Comparison of ENCODE assay signal across 16 cellular contexts in the genomic region with DNA sequence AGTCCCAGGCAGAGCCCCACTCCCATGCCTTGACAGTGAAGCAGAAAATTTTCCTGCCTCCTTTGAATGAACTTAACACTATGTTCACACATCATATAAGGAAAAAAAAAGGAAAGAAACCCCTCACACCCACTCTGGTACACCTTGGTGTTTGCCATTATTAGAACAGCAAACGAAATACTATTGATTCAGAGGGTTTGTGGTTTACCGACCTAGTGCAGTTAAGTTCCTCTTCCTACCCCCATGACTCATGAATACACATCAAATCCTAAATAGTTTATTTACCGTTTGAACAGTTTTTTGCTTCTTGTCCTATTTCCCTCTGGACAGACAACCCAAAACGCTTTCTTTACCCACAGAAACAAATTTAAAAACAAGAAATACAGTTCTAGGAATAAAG.
DNase-seq lines count a peak whose midpoint lies in the region; ATAC-seq, FAIRE-seq and TF ChIP-seq lines count a peak whose summit lies in the region.
"Had no signal": no experiment of that assay in that cellular context is flagged by ENCODE, and none has a peak within 500 bp of the region (broad histone marks: within the 10 kb centered on the region; RNA-seq: fewer than 3 reads in every experiment).

No MANE protein-coding gene starts in this region.

- no peaks in the 10 kb centered on the region for H3K4me1 Mint-ChIP-seq in glutamatergic neuron (ENCODE audit: low read depth, unreplicated experiment)
- H3K4me1 Mint-ChIP-seq: activated CD8-positive, alpha-beta memory T cell treated with anti-CD3 and anti-CD28 coated beads, Interleukin-2, amount 10 ng/mL, durations not matched to agents 7 days and 5 days had no signal

- no peaks in the 10 kb centered on the region for H3K36me3 Mint-ChIP-seq in glutamatergic neuron (ENCODE audit: unreplicated experiment)
- H3K36me3 Mint-ChIP-seq: activated CD8-positive, alpha-beta memory T cell treated with anti-CD3 and anti-CD28 coated beads, Interleukin-2, amount 10 ng/mL, durations not matched to agents 7 days and 5 days; activated naive CD4-positive, alpha-beta T cell treated with anti-CD3 and anti-CD28 coated beads, Interleukin-2, amount 50 U/mL, for 72 hours had no signal

- H3K4me3 ChIP-seq in bronchial epithelial cell (ENCODE audit: low read depth, low read length) (no peak overlapping the region), left ventricle myocardium inferior (no peak overlapping the region)
- H3K4me3 ChIP-seq: vagina had no signal

- H3K27me3 ChIP-seq in bronchial epithelial cell (ENCODE audit: control insufficient read depth, insufficient read depth, low read length) (no peaks in the 10 kb centered on the region), left ventricle myocardium inferior (ENCODE audit: low read depth) (peaks cover 72% of the 10 kb centered on the region)
- H3K27me3 ChIP-seq: vagina had no signal

- TF ChIP-seq CTCF in bronchial epithelial cell (IDR thresholded peaks at IDR 0.05; ENCODE audit: insufficient read depth, low read length, severe bottlenecking) (no peak), glutamatergic neuron (IDR thresholded peaks at IDR 0.05; ENCODE audit: partially characterized antibody, unreplicated experiment) (no peak), left ventricle myocardium inferior (IDR thresholded peaks at IDR 0.05; ENCODE audit: borderline replicate concordance) (no peak)

- peaks cover 2% of the 10 kb centered on the region for H3K9me3 Mint-ChIP-seq in glutamatergic neuron (ENCODE audit: unreplicated experiment)
- H3K9me3 Mint-ChIP-seq: activated naive CD4-positive, alpha-beta T cell treated with anti-CD3 and anti-CD28 coated beads, Interleukin-2, amount 50 U/mL, for 72 hours had no signal

- H3K4me1 ChIP-seq in left ventricle myocardium inferior, result no peaks in the 10 kb centered on the region
- H3K4me1 ChIP-seq: vagina had no signal

- H3K4me3 Mint-ChIP-seq in glutamatergic neuron (ENCODE audit: unreplicated experiment), result no peak overlapping the region
- H3K4me3 Mint-ChIP-seq: activated CD8-positive, alpha-beta memory T cell treated with anti-CD3 and anti-CD28 coated beads, Interleukin-2, amount 10 ng/mL, durations not matched to agents 7 days and 5 days had no signal

- H3K36me3 ChIP-seq in bronchial epithelial cell (ENCODE audit: control insufficient read depth, insufficient read depth, low read length), result no peaks in the 10 kb centered on the region
- no peaks in the 10 kb centered on the region for H3K36me3 ChIP-seq in left ventricle myocardium inferior
- H3K36me3 ChIP-seq: vagina had no signal

- peak; percentile 57 for ATAC-seq in HG03060 (IDR thresholded peaks at IDR 0.05; ENCODE audit: low read depth, unreplicated experiment)
- ATAC-seq: activated CD8-positive, alpha-beta memory T cell treated with anti-CD3 and anti-CD28 coated beads, Interleukin-2, amount 10 ng/mL, durations not matched to agents 7 days and 5 days; activated naive CD4-positive, alpha-beta T cell treated with anti-CD3 and anti-CD28 coated beads, Interleukin-2, amount 50 U/mL, for 72 hours had no signal

- intact Hi-C loops in left ventricle myocardium inferior (cut with micrococcal nuclease), result no loop called here

- DNase-seq in GDM1 (lab: John Stamatoyannopoulos, UW) (peak; percentile 61), NOMO-1 (lab: John Stamatoyannopoulos, UW; ENCODE audit: unreplicated experiment in 2 of 2) (peak; percentile 61 to 87), bronchial epithelial cell (ENCODE audit: low read depth) (peak; percentile 71), glutamatergic neuron (no peak), left ventricle myocardium inferior (no peak), ureter (ENCODE audit: low spot score) (no peak)
- DNase-seq in activated T-cell treated with anti-CD3 and anti-CD28 coated beads, Interleukin-2, amount 50 U/mL, for 1 hour, result no peak
- DNase-seq: activated CD8-positive, alpha-beta memory T cell treated with anti-CD3 and anti-CD28 coated beads, Interleukin-2, amount 10 ng/mL, durations not matched to agents 7 days and 5 days; central memory CD4-positive, alpha-beta T cell; DMS79 treated with DMSO at 0.1 percent for 48 hours; NCI-H1694 treated with DMSO at 0.1 percent for 48 hours; NCI-H774 had no signal

- H3K27me3 Mint-ChIP-seq in glutamatergic neuron (ENCODE audit: unreplicated experiment), result peaks cover 3% of the 10 kb centered on the region
- H3K27me3 Mint-ChIP-seq: activated CD8-positive, alpha-beta memory T cell treated with anti-CD3 and anti-CD28 coated beads, Interleukin-2, amount 10 ng/mL, durations not matched to agents 7 days and 5 days had no signal

- H3K27ac Mint-ChIP-seq in glutamatergic neuron (ENCODE audit: unreplicated experiment), result no peak overlapping the region
- H3K27ac Mint-ChIP-seq: activated CD8-positive, alpha-beta memory T cell treated with anti-CD3 and anti-CD28 coated beads, Interleukin-2, amount 10 ng/mL, durations not matched to agents 7 days and 5 days; activated naive CD4-positive, alpha-beta T cell treated with anti-CD3 and anti-CD28 coated beads, Interleukin-2, amount 50 U/mL, for 72 hours had no signal

- H3K27ac ChIP-seq in left ventricle myocardium inferior (replicated peaks), result no peak overlapping the region
- H3K27ac ChIP-seq: vagina had no signal

- no peak for FAIRE-seq in bronchial epithelial cell (lab: Jason Lieb, UNC)
- FAIRE-seq: GM12891 had no signal

- no peaks in the 10 kb centered on the region for H3K9me3 ChIP-seq in left ventricle myocardium inferior (replicated peaks)
- H3K9me3 ChIP-seq: vagina had no signal

Comparison
In these comparisons a context has a peak if more than half of its experiments do, and no peak if none do; other contexts are left out.
1. DNase-seq: peak in GDM1 (single experiment), NOMO-1 (2 of 2) and bronchial epithelial cell (single experiment); none in glutamatergic neuron (single experiment), activated T-cell treated with anti-CD3 and anti-CD28 coated beads, Interleukin-2, amount 50 U/mL, for 1 hour (single experiment), left ventricle myocardium inferior (single experiment) and ureter (single experiment).